In the genomic region with DNA sequence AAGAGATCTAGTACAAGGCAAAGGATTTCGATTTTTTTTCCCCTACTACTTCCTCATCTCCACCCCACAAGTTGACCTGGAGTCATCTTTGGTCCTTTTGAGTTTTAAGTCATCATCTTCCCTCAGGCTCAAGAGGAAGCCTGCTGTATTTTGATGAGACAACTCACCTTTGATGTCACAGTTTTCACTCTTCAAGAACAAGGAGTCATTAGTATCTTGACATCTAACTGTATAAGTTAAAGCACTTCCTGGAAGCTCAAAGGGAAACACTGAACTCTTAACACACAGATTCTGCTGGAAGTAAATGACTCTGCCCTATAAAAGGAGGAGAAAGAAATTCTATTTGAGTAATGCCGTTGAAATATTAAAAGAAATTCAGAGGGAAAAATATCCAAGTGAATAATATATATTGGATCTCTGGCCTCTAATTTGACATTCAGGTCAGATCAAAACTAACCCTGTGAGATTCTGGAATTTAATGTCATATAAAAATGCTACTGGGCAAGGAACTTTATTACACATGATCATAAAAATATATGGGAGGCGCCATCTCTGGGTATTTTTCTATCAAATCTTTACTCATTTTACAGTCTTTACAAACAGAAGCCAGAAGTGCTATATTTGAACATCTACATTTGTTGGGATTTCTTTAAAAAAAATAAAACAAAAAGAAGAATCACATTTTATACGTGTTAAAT, we compare ENCODE assay signal across 1 cellular context.
TF ChIP-seq lines count a peak whose summit lies in the region.

No MANE protein-coding gene starts in this region.

TF ChIP-seq in IMR-90, 13 proteins besides CTCF, POLR2A, EP300 and RAD21:
- TF ChIP-seq MAFK (IDR thresholded peaks at IDR 0.05; ENCODE audit: low read depth, low read length) (no peak), MAZ (IDR thresholded peaks at IDR 0.05; ENCODE audit: borderline replicate concordance, low read depth, low read length) (no peak), NFE2L2 (IDR thresholded peaks at IDR 0.05; ENCODE audit: low read depth, low read length) (no peak), FOS (IDR thresholded peaks at IDR 0.05; ENCODE audit: low read depth, low read length) (no peak), RCOR1 (IDR thresholded peaks at IDR 0.05; ENCODE audit: insufficient replicate concordance, low read length) (no peak), CHD1 (IDR thresholded peaks at IDR 0.05; ENCODE audit: low read depth, low read length) (no peak), SMC3 (IDR thresholded peaks at IDR 0.05; ENCODE audit: low read depth, low read length) (no peak), BHLHE40 (IDR thresholded peaks at IDR 0.05; ENCODE audit: low read depth, low read length) (no peak)
- TF ChIP-seq, protein P1, sequence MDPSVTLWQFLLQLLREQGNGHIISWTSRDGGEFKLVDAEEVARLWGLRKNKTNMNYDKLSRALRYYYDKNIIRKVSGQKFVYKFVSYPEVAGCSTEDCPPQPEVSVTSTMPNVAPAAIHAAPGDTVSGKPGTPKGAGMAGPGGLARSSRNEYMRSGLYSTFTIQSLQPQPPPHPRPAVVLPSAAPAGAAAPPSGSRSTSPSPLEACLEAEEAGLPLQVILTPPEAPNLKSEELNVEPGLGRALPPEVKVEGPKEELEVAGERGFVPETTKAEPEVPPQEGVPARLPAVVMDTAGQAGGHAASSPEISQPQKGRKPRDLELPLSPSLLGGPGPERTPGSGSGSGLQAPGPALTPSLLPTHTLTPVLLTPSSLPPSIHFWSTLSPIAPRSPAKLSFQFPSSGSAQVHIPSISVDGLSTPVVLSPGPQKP (IDR thresholded peaks at IDR 0.05; ENCODE audit: borderline replicate concordance, low read depth, low read length), result no peak
TF ChIP-seq in IMR-90: peak in this region for 0.
